In genomic region chr19:15979293-15979692, GRCh38 we compare ENCODE assay signal across 23 cellular contexts. TPM values are rescaled to one million over a fixed set of nuclear protein-coding genes. Genes with fewer than 3 reads are reported as not detected.
DNase-seq lines count a peak whose midpoint lies in the region; ATAC-seq, FAIRE-seq and TF ChIP-seq lines count a peak whose summit lies in the region.
"Had no signal": no experiment of that assay in that cellular context is flagged by ENCODE, and none has a peak within 500 bp of the region (broad histone marks: within the 10 kb centered on the region; RNA-seq: fewer than 3 reads in every experiment).

No MANE protein-coding gene starts in this region.

- H3K4me3 ChIP-seq in A549 (no peak overlapping the region), K562 (no peak overlapping the region), neuronal stem cell (ENCODE audit: low read length in 2 of 2) (no peak overlapping the region)
- H3K4me3 ChIP-seq: BLaER1 had no signal

- no peak overlapping the region for H2BK20ac ChIP-seq in H9 (ENCODE audit: low read depth, low read length, poor library complexity, severe bottlenecking)

- H4K8ac ChIP-seq in neuronal stem cell (ENCODE audit: low read depth, low read length), result no peak overlapping the region
- no peak overlapping the region for H4K8ac ChIP-seq in H9 (replicated peaks; ENCODE audit: insufficient read length, low read depth, low read length)

- H3K4me2 ChIP-seq in A549 (no peak overlapping the region), K562 (ENCODE audit: insufficient read depth, low read length) (no peak overlapping the region), neuronal stem cell (ENCODE audit: insufficient read depth, low read length, poor library complexity, severe bottlenecking) (no peak overlapping the region), H9 (ENCODE audit: insufficient read depth, insufficient read length, low read length) (no peak overlapping the region)
- H3K4me2 ChIP-seq: BLaER1 had no signal

- no peak overlapping the region for H3K4me3 Mint-ChIP-seq in H9
- no peak overlapping the region for H3K4me3 Mint-ChIP-seq in stimulated activated memory B cell treated with anti-CD40 and anti-IgM and Interleukin-4, amounts not matched to agents 10 μg/mL and 1 μg/mL and 100 μg/mL, for 72 hours
- H3K4me3 Mint-ChIP-seq: CD4-positive, alpha-beta T cell; CD8-positive, alpha-beta T cell had no signal

- DNase-seq in A549 (ENCODE audit: low read depth in 1 of 2, low spot score in 1 of 2) (no peak), K562 (ENCODE audit: extremely low read depth in 1 of 4, low spot score in 3 of 4) (no peak), neuronal stem cell (ENCODE audit: low spot score) (no peak), H9 (no peak)
- DNase-seq: ACHN; BE2C; Caco-2; Calu3; CD4-positive, alpha-beta T cell; CD8-positive, alpha-beta T cell; DMS79 treated with DMSO at 0.1 percent for 48 hours; GF-D8 had no signal

- H3K56ac ChIP-seq in H9 (ENCODE audit: insufficient read length, low read depth, low read length), result no peak overlapping the region

- no peak overlapping the region for H3K18ac ChIP-seq in neuronal stem cell (ENCODE audit: low read length)
- H3K18ac ChIP-seq in H9 (ENCODE audit: insufficient read length, low read depth, low read length), result no peak overlapping the region

- no peaks in the 10 kb centered on the region for H3K9me1 ChIP-seq in K562 (ENCODE audit: control insufficient read depth, insufficient read depth, low read length)

- no peaks in the 10 kb centered on the region; the same call in 1 of the 2 replicates for H4K20me1 ChIP-seq in K562 (replicated peaks; ENCODE audit: control insufficient read depth, insufficient read depth, low read length)
- H4K20me1 ChIP-seq in H9 (ENCODE audit: control insufficient read depth, insufficient read depth, insufficient read length), result no peaks in the 10 kb centered on the region
- H4K20me1 ChIP-seq: BLaER1 had no signal

- H3K27ac ChIP-seq in A549, result no peak overlapping the region
- H3K27ac ChIP-seq in K562 (ENCODE audit: extremely low read depth, low read depth, low read length), result no peak overlapping the region
- no peak overlapping the region for H3K27ac ChIP-seq in neuronal stem cell (replicated peaks; ENCODE audit: low read length)
- H3K27ac ChIP-seq in H9 (ENCODE audit: insufficient read length, low read depth, low read length), result no peak overlapping the region
- H3K27ac ChIP-seq: 22Rv1, BLaER1, C4-2B had no signal

- H2BK5ac ChIP-seq in neuronal stem cell (ENCODE audit: low read length) (peak overlapping the region; percentile 25), H9 (ENCODE audit: insufficient read length, low read length) (no peak overlapping the region)

- no peaks in the 10 kb centered on the region for H3K27me3 ChIP-seq in K562 (ENCODE audit: control insufficient read depth in 2 of 2, insufficient read depth in 2 of 2, low read length in 2 of 2)
- H3K27me3 ChIP-seq in neuronal stem cell (ENCODE audit: control insufficient read depth in 3 of 3, insufficient read depth in 3 of 3, low read depth in 1 of 3, low read length in 3 of 3), result no peaks in the 10 kb centered on the region
- no peaks in the 10 kb centered on the region for H3K27me3 ChIP-seq in H9 (ENCODE audit: insufficient read depth, low read length)
- H3K27me3 ChIP-seq: BE2C, BLaER1 had no signal

- H2BK12ac ChIP-seq in neuronal stem cell (ENCODE audit: low read length) (no peak overlapping the region), H9 (ENCODE audit: insufficient read length, low read depth, low read length) (no peak overlapping the region)

- H3K27me3 Mint-ChIP-seq in H9 (ENCODE audit: low read depth), result no peaks in the 10 kb centered on the region
- peaks cover 52% of the 10 kb centered on the region for H3K27me3 Mint-ChIP-seq in stimulated activated memory B cell treated with anti-CD40 and anti-IgM and Interleukin-4, amounts not matched to agents 10 μg/mL and 1 μg/mL and 100 μg/mL, for 72 hours

- H3K9me3 Mint-ChIP-seq in H9, result peaks cover 90 to 98% of the 10 kb centered on the region in 2 experiments
- H3K9me3 Mint-ChIP-seq in stimulated activated memory B cell treated with anti-CD40 and anti-IgM and Interleukin-4, amounts not matched to agents 10 μg/mL and 1 μg/mL and 100 μg/mL, for 72 hours, result peaks cover 7% of the 10 kb centered on the region
- H3K9me3 Mint-ChIP-seq: CD4-positive, alpha-beta T cell had no signal

- H3K9ac ChIP-seq in K562 (ENCODE audit: insufficient read depth in 1 of 2, low read depth in 2 of 2, low read length in 2 of 2), result no peak overlapping the region
- H3K9ac ChIP-seq in neuronal stem cell (ENCODE audit: low read depth, low read length, poor library complexity), result no peak overlapping the region
- no peak overlapping the region for H3K9ac ChIP-seq in H9 (ENCODE audit: extremely low read depth, insufficient read length, low read length)
- H3K9ac ChIP-seq: BLaER1 had no signal

- no peaks in the 10 kb centered on the region for H3K23me2 ChIP-seq in H9 (ENCODE audit: insufficient read length, low read depth, low read length, poor library complexity, severe bottlenecking)

- no peak for ATAC-seq in A549
- ATAC-seq in K562, result no peak
- ATAC-seq in stimulated activated memory B cell treated with anti-CD40 and anti-IgM and Interleukin-4, amounts not matched to agents 10 μg/mL and 1 μg/mL and 100 μg/mL, for 72 hours, result no peak
- ATAC-seq: CD8-positive, alpha-beta T cell had no signal

- 63% methylated on average over 3 of the region's 4 CpGs for WGBS in A549 (ENCODE audit: missing lambda C conversion rate)
- 28% methylated on average over 4 of the region's 4 CpGs for WGBS in K562 (ENCODE audit: insufficient coverage, low coverage, missing lambda C conversion rate)
- WGBS in neuronal stem cell (ENCODE audit: extremely low coverage in 2 of 2, insufficient read length in 2 of 2, insufficient replicate concordance in 1 of 2), 2 donors, result no CpG with 5 or more reads among the region's 4 CpGs
- WGBS in H9 (ENCODE audit: extremely low coverage, insufficient read length, low lambda C conversion rate), result no CpG with 5 or more reads among the region's 4 CpGs

- in situ Hi-C loops in K562 (cut with MboI), result no loop called here

- no peak overlapping the region for H4K91ac ChIP-seq in neuronal stem cell (ENCODE audit: low read depth, low read length, poor library complexity)
- H4K91ac ChIP-seq in H9 (ENCODE audit: insufficient read length, low read depth, low read length), result no peak overlapping the region

- no peak overlapping the region for H3K14ac ChIP-seq in neuronal stem cell (ENCODE audit: low read length)
- no peak overlapping the region for H3K14ac ChIP-seq in H9 (ENCODE audit: insufficient read depth, low read length)

- no peaks in the 10 kb centered on the region for H3K79me2 ChIP-seq in K562 (ENCODE audit: control insufficient read depth, insufficient read depth, low read length)
- no peaks in the 10 kb centered on the region for H3K79me2 ChIP-seq in H9 (ENCODE audit: insufficient read depth, low read length)

- CTCF ChIA-PET in A549 (lab: Yijun Ruan, JAX), result no interaction called here
- CTCF ChIA-PET in K562 (lab: Yijun Ruan, JAX; ENCODE audit: low intra/inter-chr PET ratio), result no interaction called here

- H3K4me1 Mint-ChIP-seq in H9, result no peaks in the 10 kb centered on the region
- H3K4me1 Mint-ChIP-seq in stimulated activated memory B cell treated with anti-CD40 and anti-IgM and Interleukin-4, amounts not matched to agents 10 μg/mL and 1 μg/mL and 100 μg/mL, for 72 hours, result no peaks in the 10 kb centered on the region

- H3K27ac Mint-ChIP-seq in H9, result no peak overlapping the region
- no peak overlapping the region for H3K27ac Mint-ChIP-seq in stimulated activated memory B cell treated with anti-CD40 and anti-IgM and Interleukin-4, amounts not matched to agents 10 μg/mL and 1 μg/mL and 100 μg/mL, for 72 hours
- H3K27ac Mint-ChIP-seq: CD4-positive, alpha-beta T cell; CD8-positive, alpha-beta T cell had no signal

- POLR2A ChIA-PET in A549 (lab: Yijun Ruan, JAX) (no interaction called here), K562 (lab: Yijun Ruan, JAX) (no interaction called here)

- H4K5ac ChIP-seq in H9 (ENCODE audit: insufficient read length, low read depth, low read length), result no peak overlapping the region

- no TSS peak for BruUV-seq in K562 (replicated peaks; lab: Mats Ljungman, UMichigan)

- H3K36me3 Mint-ChIP-seq in H9 (ENCODE audit: insufficient read depth in 1 of 3, low read depth in 3 of 3), result peaks cover 6 to 24% (median 15%) of the 10 kb centered on the region in 3 experiments; a peak in 5 of 7 replicates
- H3K36me3 Mint-ChIP-seq in stimulated activated memory B cell treated with anti-CD40 and anti-IgM and Interleukin-4, amounts not matched to agents 10 μg/mL and 1 μg/mL and 100 μg/mL, for 72 hours, result no peaks in the 10 kb centered on the region
- H3K36me3 Mint-ChIP-seq: CD8-positive, alpha-beta T cell had no signal

- no peak overlapping the region for H2BK120ac ChIP-seq in neuronal stem cell (ENCODE audit: low read depth, low read length)
- no peak overlapping the region for H2BK120ac ChIP-seq in H9 (ENCODE audit: low read depth, low read length, poor library complexity, severe bottlenecking)

- intact Hi-C loops in K562 (cut with micrococcal nuclease), result no loop called here

- H2BK15ac ChIP-seq in neuronal stem cell (ENCODE audit: low read length) (no peak overlapping the region), H9 (ENCODE audit: low read depth, low read length) (no peak overlapping the region)

- TF ChIP-seq CTCF in A549 (IDR thresholded peaks at IDR 0.05) (no peak), K562 (IDR thresholded peaks at IDR 0.05 in 2 of 3, conservative IDR thresholded peaks at IDR 0.05 in 1 of 3; ENCODE audit: insufficient read depth in 2 of 3, low read depth in 1 of 3, low read length in 3 of 3) (no peak), H9 (conservative IDR thresholded peaks at IDR 0.05) (no peak)

- TF ChIP-seq POLR2A in A549 (IDR thresholded peaks at IDR 0.05; ENCODE audit: low read length) (no peak), K562 (conservative IDR thresholded peaks at IDR 0.05) (no peak)

- H3K36me3 ChIP-seq in K562 (ENCODE audit: control insufficient read depth, insufficient read depth, low read length), result no peaks in the 10 kb centered on the region
- H3K36me3 ChIP-seq in neuronal stem cell (replicated peaks in 1 of 2; ENCODE audit: control insufficient read depth in 2 of 2, insufficient read depth in 2 of 2, low read length in 2 of 2), result no peaks in the 10 kb centered on the region
- H3K36me3 ChIP-seq: BE2C, BLaER1 had no signal

- FAIRE-seq in A549 (lab: Jason Lieb, UNC) (no peak), K562 (lab: Jason Lieb, UNC) (no peak)
- FAIRE-seq: D721Med, G401.6, GM12891, GM19239 had no signal

- H3K4ac ChIP-seq in neuronal stem cell (ENCODE audit: low read length) (no peak overlapping the region), H9 (ENCODE audit: low read depth, low read length) (no peak overlapping the region)

- TF ChIP-seq RAD21 in A549 (conservative IDR thresholded peaks at IDR 0.05 in 1 of 2, IDR thresholded peaks at IDR 0.05 in 1 of 2) (no peak), K562 (CRISPR knock-in tag; conservative IDR thresholded peaks at IDR 0.05 in 1 of 2, IDR thresholded peaks at IDR 0.05 in 1 of 2) (no peak)

- peaks cover 5% of the 10 kb centered on the region; the same call in 2 of the 3 replicates for H3K9me3 ChIP-seq in A549
- H3K9me3 ChIP-seq in K562 (replicated peaks; ENCODE audit: control insufficient read depth, insufficient read depth, low read depth, low read length), result no peaks in the 10 kb centered on the region; the same call in 1 of the 2 replicates
- H3K9me3 ChIP-seq in neuronal stem cell (replicated peaks in 1 of 2; ENCODE audit: control insufficient read depth in 2 of 2, insufficient read depth in 1 of 2, low read depth in 1 of 2, low read length in 2 of 2), result peaks cover 4 to 27% of the 10 kb centered on the region in 2 donors
- H3K9me3 ChIP-seq in H9 (ENCODE audit: control insufficient read depth, low read depth, low read length), result peaks cover 84% of the 10 kb centered on the region
- H3K9me3 ChIP-seq: BE2C had no signal

- TF ChIP-seq EP300 in A549 (IDR thresholded peaks at IDR 0.05) (no peak), K562 (IDR thresholded peaks at IDR 0.05; ENCODE audit: low read length) (no peak)

- H3K4me1 ChIP-seq in A549 (no peaks in the 10 kb centered on the region), K562 (replicated peaks in 1 of 2; ENCODE audit: control insufficient read depth in 2 of 2, insufficient read depth in 2 of 2, low read length in 2 of 2) (no peaks in the 10 kb centered on the region), neuronal stem cell (ENCODE audit: control insufficient read depth in 2 of 2, insufficient read depth in 1 of 2, low read depth in 1 of 2, low read length in 2 of 2) (no peaks in the 10 kb centered on the region), H9 (ENCODE audit: insufficient read depth, low read length) (no peaks in the 10 kb centered on the region)
- H3K4me1 ChIP-seq: BE2C, Caco-2 had no signal

- H3K79me1 ChIP-seq in neuronal stem cell (ENCODE audit: low read depth, low read length), result no peaks in the 10 kb centered on the region
- H3K79me1 ChIP-seq in H9 (ENCODE audit: insufficient read depth, low read depth, low read length, poor library complexity, severe bottlenecking), result no peaks in the 10 kb centered on the region

- H3K23ac ChIP-seq in neuronal stem cell (ENCODE audit: low read depth, low read length, poor library complexity), result no peak overlapping the region
- H3K23ac ChIP-seq in H9 (ENCODE audit: insufficient read length, low read depth, low read length), result no peak overlapping the region

- H2AK5ac ChIP-seq in neuronal stem cell (ENCODE audit: low read depth, low read length), result no peak overlapping the region
- H2AK5ac ChIP-seq in H9 (ENCODE audit: insufficient read length, low read length), result no peak overlapping the region

- H3T11ph ChIP-seq in H9 (ENCODE audit: low read length), result no peak overlapping the region

- H2AFZ ChIP-seq in K562 (ENCODE audit: low read depth, low read length) (no peak overlapping the region), neuronal stem cell (ENCODE audit: low read length) (no peak overlapping the region), H9 (ENCODE audit: low read length) (no peak overlapping the region)

RNA-seq across cellular contexts. Expression of gene OR10H4, which starts 30.5 kb away (rescaled TPM):
- polyA plus RNA-seq in A549 (2011; rRNA removed) (not detected in 2 replicates), A549 (2017; fragmentation: RNase III; extraction: RNeasy Plus Mini Kit Qiagen cat#74134 plus additional on column Dnase treatment) (not detected in 3 replicates), K562 (2011; rRNA removed) (not detected in 2 replicates), K562 (2014; fragmentation: Illumina TruSeq; extraction: Trizol) (not detected in 2 replicates), K562 (2014; fragmentation: Nextera tagmentation; extraction: Ambion mirVana) (not detected), K562 (2014; rRNA removed) (not detected in 2 replicates)
- polyA plus RNA-seq in A549 (2012; cell fraction: cytosol; rRNA removed), result not detected in 2 replicates
- polyA plus RNA-seq in A549 (2012; cell fraction: nucleus; rRNA removed), result not detected in 2 replicates
- not detected in 2 replicates for polyA minus RNA-seq in A549 (2011; rRNA and poly(A)+ RNA removed)
- total RNA-seq in K562 (2011; cell fraction: chromatin; rRNA removed; ENCODE audit: low replicate concordance), result not detected in 2 replicates
- not detected in 2 replicates for total RNA-seq in K562 (2011; cell fraction: nucleolus; rRNA removed)
- total RNA-seq in K562 (2011; cell fraction: nucleoplasm; rRNA removed), result not detected in 2 replicates
- total RNA-seq in K562 (2014; rRNA removed) (not detected in 2 replicates), K562 (2014; rRNA removed; fragmentation: Illumina TruSeq; extraction: Trizol) (not detected in 2 replicates), K562 (2015; rRNA removed; fragmentation: Illumina TruSeq; extraction: Trizol) (not detected in 2 replicates), K562 (2021) (not detected in 2 replicates), H9 (2021) (not detected in 2 replicates)
- not detected in 2 replicates for polyA plus RNA-seq in K562 (2011; cell fraction: cytosol; rRNA removed)
- not detected in 2 replicates for polyA plus RNA-seq in K562 (2011; cell fraction: nucleus; rRNA removed)
- not detected in 2 replicates for polyA plus RNA-seq in K562 (2012)
- not detected in 2 replicates for polyA minus RNA-seq in K562 (2011; rRNA and poly(A)+ RNA removed)
- not detected in 2 replicates for polyA minus RNA-seq in K562 (2011; cell fraction: cytosol; rRNA and poly(A)+ RNA removed)
- polyA minus RNA-seq in K562 (2011; cell fraction: nucleus; rRNA and poly(A)+ RNA removed), result not detected in 2 replicates
- polyA plus RNA-seq in neuronal stem cell (2013, experiment 1 of 2), result not detected
- polyA plus RNA-seq in neuronal stem cell (2013, experiment 2 of 2), result not detected
- total RNA-seq: A172; A673; Caco-2; Calu3; CD4-positive, alpha-beta T cell; CD8-positive, alpha-beta T cell had no signal
- polyA plus RNA-seq: AG04450 had no signal

RNA-seq across cellular contexts. Expression of gene CYP4F11, which starts 45.0 kb away (rescaled TPM):
- polyA plus RNA-seq in A549 (2011; rRNA removed), result 26.2 and 34.2 TPM in 2 replicates
- polyA plus RNA-seq in A549 (2012; cell fraction: cytosol; rRNA removed), result 20.1 and 20.7 TPM in 2 replicates
- polyA plus RNA-seq in A549 (2012; cell fraction: nucleus; rRNA removed), result 45.1 and 48.8 TPM in 2 replicates
- polyA plus RNA-seq in A549 (2017; fragmentation: RNase III; extraction: RNeasy Plus Mini Kit Qiagen cat#74134 plus additional on column Dnase treatment), result 3.0 to 4.6 TPM (median 4.0 TPM) in 3 replicates
- polyA minus RNA-seq in A549 (2011; rRNA and poly(A)+ RNA removed), result 48.1 and 49.4 TPM in 2 replicates
- not detected in 2 replicates for total RNA-seq in K562 (2011; cell fraction: chromatin; rRNA removed; ENCODE audit: low replicate concordance)
- total RNA-seq in K562 (2011; cell fraction: nucleolus; rRNA removed), result not detected in 2 replicates
- not detected in 2 replicates for total RNA-seq in K562 (2011; cell fraction: nucleoplasm; rRNA removed)
- not detected in 2 replicates for total RNA-seq in K562 (2014; rRNA removed)
- total RNA-seq in K562 (2014; rRNA removed; fragmentation: Illumina TruSeq; extraction: Trizol), result not detected in 2 replicates
- total RNA-seq in K562 (2015; rRNA removed; fragmentation: Illumina TruSeq; extraction: Trizol), result not detected in 2 replicates
- total RNA-seq in K562 (2021), result not detected in 2 replicates
- polyA plus RNA-seq in K562 (2011; rRNA removed), result 0.03 TPM in 1 of 2 replicates, not detected in the other
- polyA plus RNA-seq in K562 (2011; cell fraction: cytosol; rRNA removed), result not detected in 2 replicates
- polyA plus RNA-seq in K562 (2011; cell fraction: nucleus; rRNA removed), result not detected in 2 replicates
- polyA plus RNA-seq in K562 (2012), result 0.03 TPM in 1 of 2 replicates, not detected in the other
- not detected in 2 replicates for polyA plus RNA-seq in K562 (2014; fragmentation: Illumina TruSeq; extraction: Trizol)
- not detected for polyA plus RNA-seq in K562 (2014; fragmentation: Nextera tagmentation; extraction: Ambion mirVana)
- polyA plus RNA-seq in K562 (2014; rRNA removed), result not detected in 2 replicates
- not detected in 2 replicates for polyA minus RNA-seq in K562 (2011; rRNA and poly(A)+ RNA removed)
- polyA minus RNA-seq in K562 (2011; cell fraction: cytosol; rRNA and poly(A)+ RNA removed), result not detected in 2 replicates
- polyA minus RNA-seq in K562 (2011; cell fraction: nucleus; rRNA and poly(A)+ RNA removed), result not detected in 2 replicates
- polyA plus RNA-seq in neuronal stem cell (2013, experiment 1 of 2), result not detected
- not detected for polyA plus RNA-seq in neuronal stem cell (2013, experiment 2 of 2)
- total RNA-seq in H9 (2021), result not detected in 2 replicates
- total RNA-seq: Caco-2; CD4-positive, alpha-beta T cell; CD8-positive, alpha-beta T cell had no signal

Comparison
In these comparisons a context has a peak if more than half of its experiments do, and no peak if none do; other contexts are left out.
1. Of the 35 proteins assayed by ChIP-seq in both K562 and A549: peak only in K562: none; only in A549: none; in both: ZFP36; in neither: 34.